ENCODE assay signal across 9 cellular contexts in the genomic region with DNA sequence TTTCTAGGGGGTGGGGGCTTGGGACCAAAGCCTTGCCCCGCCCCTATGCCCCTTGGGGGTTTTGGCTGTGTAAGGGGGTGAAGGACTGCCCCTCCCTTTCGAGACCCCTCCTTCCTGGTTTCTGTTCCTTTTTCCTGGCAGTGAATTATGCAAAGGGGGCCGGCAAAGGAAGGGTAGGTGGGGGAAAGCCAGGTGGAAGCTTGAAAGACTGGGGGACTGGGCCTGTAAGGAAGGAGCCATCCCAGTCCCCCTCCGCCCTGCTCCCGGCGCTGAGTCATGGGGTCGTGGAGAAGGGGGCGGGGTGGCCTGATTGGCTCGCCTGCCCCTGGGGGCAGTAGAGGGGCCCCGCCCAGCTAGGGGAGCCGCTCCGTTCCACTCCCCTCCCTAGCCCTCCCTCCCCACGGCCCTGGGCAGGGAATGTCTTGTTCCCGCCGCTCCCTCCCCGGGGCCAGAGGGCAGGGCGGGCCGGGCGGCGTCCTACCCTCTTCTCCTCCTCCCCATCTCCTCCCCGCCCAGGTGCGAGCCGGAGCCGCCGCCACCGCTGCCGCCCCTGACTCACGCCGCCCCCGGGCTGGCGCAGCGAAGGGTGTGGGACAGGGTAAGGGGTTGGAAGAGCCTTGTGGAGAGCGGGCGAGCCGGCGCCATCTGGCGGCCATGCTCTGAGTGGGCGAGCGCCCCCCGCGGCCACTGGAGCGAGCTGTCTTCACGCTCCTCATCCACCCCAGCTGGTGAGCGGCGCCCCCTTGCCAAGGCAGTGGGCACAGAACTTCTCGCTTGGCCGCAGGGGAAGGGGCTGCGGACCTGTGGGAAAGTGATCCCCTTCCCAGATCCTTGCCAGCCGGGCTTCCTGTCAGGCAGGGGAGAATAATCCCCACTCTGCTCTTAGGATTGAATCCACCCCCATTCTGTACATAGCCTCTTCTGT. TPM values are rescaled to one million over a fixed set of nuclear protein-coding genes. Genes with fewer than 3 reads are reported as not detected.
DNase-seq lines count a peak whose midpoint lies in the region; ATAC-seq and TF ChIP-seq lines count a peak whose summit lies in the region.
"Had no signal": no experiment of that assay in that cellular context is flagged by ENCODE, and none has a peak within 500 bp of the region (broad histone marks: within the 10 kb centered on the region; RNA-seq: fewer than 3 reads in every experiment).

No MANE protein-coding gene starts in this region.

- no TSS peak for BruUV-seq in Panc1 (replicated peaks; lab: Mats Ljungman, UMichigan)

- ATAC-seq in Panc1: peak; percentile 92
- ATAC-seq in naive thymus-derived CD4-positive, alpha-beta T cell: peak; percentile 98
- peak; percentile 95 for ATAC-seq in stimulated activated effector memory CD8-positive, alpha-beta T cell treated with anti-CD3 and anti-CD28 coated beads, Interleukin-12 subunit alpha, Interleukin-12 subunit beta, amount 100 ng/mL, for 72 hours

- CTCF ChIA-PET in CD8-positive, alpha-beta memory T cell (lab: Charles Lee): interaction anchor here (0.6 to 16.7 kb wide), 38 partner anchors 9 to 457 kb away, joined by 3 to 207 read pairs (median 6); a partner anchor contains a TSS
- CTCF ChIA-PET in Panc1 (lab: Charles Lee): interaction anchor here (0.5 to 1.5 kb wide), 12 partner anchors 15 to 204 kb away, joined by 3 to 16 read pairs (median 4); a partner anchor contains a TSS
- CTCF ChIA-PET in naive thymus-derived CD4-positive, alpha-beta T cell (lab: Charles Lee): interaction anchor here (0.6 to 13.9 kb wide), 21 partner anchors 8 to 458 kb away, joined by 3 to 291 read pairs (median 4); a partner anchor contains a TSS

- peak; percentile 100 for TF ChIP-seq CTCF in GM20000 (IDR thresholded peaks at IDR 0.05; ENCODE audit: extremely low read depth, missing control alignments)
- TF ChIP-seq CTCF in Panc1 (IDR thresholded peaks at IDR 0.05): peak; percentile 100

- H3K27me3 Mint-ChIP-seq in CD8-positive, alpha-beta memory T cell: no peaks in the 10 kb centered on the region
- H3K27me3 Mint-ChIP-seq in naive thymus-derived CD4-positive, alpha-beta T cell: no peaks in the 10 kb centered on the region

- H3K27ac Mint-ChIP-seq in CD8-positive, alpha-beta memory T cell: peak overlapping the region in 7 of 8 donors; percentile 50 to 95 (median 72)
- H3K27ac Mint-ChIP-seq in naive thymus-derived CD4-positive, alpha-beta T cell: peak overlapping the region; percentile 38 to 98 (median 94)
- H3K27ac Mint-ChIP-seq in stimulated activated effector memory CD8-positive, alpha-beta T cell treated with anti-CD3 and anti-CD28 coated beads, Interleukin-12 subunit alpha, Interleukin-12 subunit beta, amount 100 ng/mL, for 72 hours: peak overlapping the region; percentile 78

- no peaks in the 10 kb centered on the region for H3K9me3 Mint-ChIP-seq in CD8-positive, alpha-beta memory T cell
- peaks cover 0 to 3% (median 0%) of the 10 kb centered on the region in 11 donors for H3K9me3 Mint-ChIP-seq in naive thymus-derived CD4-positive, alpha-beta T cell
- H3K9me3 Mint-ChIP-seq in stimulated activated effector memory CD8-positive, alpha-beta T cell treated with anti-CD3 and anti-CD28 coated beads, Interleukin-12 subunit alpha, Interleukin-12 subunit beta, amount 100 ng/mL, for 72 hours: no peaks in the 10 kb centered on the region

- peak overlapping the region; percentile 47 for H3K9ac ChIP-seq in HUES6 (ENCODE audit: low read length)

- POLR2A ChIA-PET in CD8-positive, alpha-beta memory T cell (lab: Charles Lee): interaction anchor here (0.5 to 1.9 kb wide), 7 partner anchors 14 to 65 kb away, joined by 3 to 7 read pairs (median 4); a partner anchor contains a TSS
- POLR2A ChIA-PET in Panc1 (lab: Charles Lee): interaction anchor here (0.6 kb wide), 1 partner anchor 15 kb away, joined by 11 read pairs; no protein-coding TSS in a partner anchor
- POLR2A ChIA-PET in naive thymus-derived CD4-positive, alpha-beta T cell (lab: Charles Lee): interaction anchor here (0.8 to 13.8 kb wide), 15 partner anchors 16 to 458 kb away, joined by 3 to 270 read pairs (median 6); a partner anchor contains a TSS

- peak; percentile 82 to 91 (median 84) for DNase-seq in CD8-positive, alpha-beta memory T cell
- peak; percentile 89 for DNase-seq in GM20000 (ENCODE audit: low spot score)
- DNase-seq in Panc1 (ENCODE audit: low read depth, low spot score): no peak
- DNase-seq in activated T-helper 1 cell treated with Interleukin-2 at 50 U/mL for 16 hours (ENCODE audit: low read depth): peak; percentile 86
- DNase-seq in fibroblast of gingiva (ENCODE audit: low read depth): peak; percentile 85
- DNase-seq in naive thymus-derived CD4-positive, alpha-beta T cell: peak; percentile 85 to 93 (median 89)
- DNase-seq in stimulated activated effector memory CD8-positive, alpha-beta T cell treated with anti-CD3 and anti-CD28 coated beads, Interleukin-12 subunit alpha, Interleukin-12 subunit beta, amount 100 ng/mL, for 72 hours (ENCODE audit: low spot score in 2 of 2): peak; percentile 81 to 93

- peaks cover 0 to 13% (median 0%) of the 10 kb centered on the region in 3 donors for H3K36me3 Mint-ChIP-seq in CD8-positive, alpha-beta memory T cell
- H3K36me3 Mint-ChIP-seq in naive thymus-derived CD4-positive, alpha-beta T cell: peaks cover 0 to 33% (median 4%) of the 10 kb centered on the region in 5 donors
- H3K36me3 Mint-ChIP-seq in stimulated activated effector memory CD8-positive, alpha-beta T cell treated with anti-CD3 and anti-CD28 coated beads, Interleukin-12 subunit alpha, Interleukin-12 subunit beta, amount 100 ng/mL, for 72 hours: peaks cover 64% of the 10 kb centered on the region

- H3K27me3 ChIP-seq in CD8-positive, alpha-beta memory T cell (ENCODE audit: insufficient read depth, low read length, poor library complexity, severe bottlenecking): no peaks in the 10 kb centered on the region
- H3K27me3 ChIP-seq in HUES6 (ENCODE audit: control insufficient read depth, insufficient read depth, low read length): no peaks in the 10 kb centered on the region
- H3K27me3 ChIP-seq in Panc1 (ENCODE audit: control insufficient read depth, insufficient read depth, low read length): no peaks in the 10 kb centered on the region
- no peaks in the 10 kb centered on the region for H3K27me3 ChIP-seq in naive thymus-derived CD4-positive, alpha-beta T cell (ENCODE audit: control insufficient read depth in 2 of 2, insufficient read depth in 2 of 2, low read length in 2 of 2)

- in situ Hi-C loops in Panc1 (cut with HindIII; ENCODE audit: low pct_unique_long_range_greater_than_20kb, low sequenced_read_pairs): no loop called here

- peak overlapping the region; percentile 57 for H3K27ac ChIP-seq in CD8-positive, alpha-beta memory T cell (ENCODE audit: low read depth, low read length)
- peak overlapping the region; percentile 75; the same call in 1 of the 2 replicates for H3K27ac ChIP-seq in HUES6 (ENCODE audit: low read depth, low read length)
- H3K27ac ChIP-seq in Panc1 (ENCODE audit: low read length): peak overlapping the region; percentile 78
- H3K27ac ChIP-seq in naive thymus-derived CD4-positive, alpha-beta T cell (ENCODE audit: low read depth, low read length): peak overlapping the region; percentile 83

- H3K36me3 ChIP-seq in CD8-positive, alpha-beta memory T cell (ENCODE audit: insufficient read depth, low read length): peaks cover 12% of the 10 kb centered on the region
- H3K36me3 ChIP-seq in HUES6 (ENCODE audit: control insufficient read depth, insufficient read depth, low read length): peaks cover 27% of the 10 kb centered on the region
- 0 out of 2 replicates have a peak, but pooled peaks cover 7% of the 10 kb centered on the region for H3K36me3 ChIP-seq in Panc1 (ENCODE audit: control insufficient read depth, insufficient read depth, low read length)
- H3K36me3 ChIP-seq in naive thymus-derived CD4-positive, alpha-beta T cell (ENCODE audit: control insufficient read depth in 2 of 3, insufficient read depth in 3 of 3, low read length in 3 of 3): peaks cover 0 to 26% (median 0%) of the 10 kb centered on the region in 3 experiments

- intact Hi-C loops in Panc1 (cut with micrococcal nuclease; ENCODE audit: unreplicated experiment): no loop called here
- intact Hi-C loops in naive thymus-derived CD4-positive, alpha-beta T cell (cut with micrococcal nuclease): loop anchor here (1.0 to 5.0 kb wide), 16 partner anchors 11 to 538 kb away; a partner anchor contains a TSS

- no peak overlapping the region for H3K4me3 ChIP-seq in CD8-positive, alpha-beta memory T cell (ENCODE audit: low read length)
- H3K4me3 ChIP-seq in HUES6 (ENCODE audit: low read depth, low read length) (peak overlapping the region; percentile 62), Panc1 (ENCODE audit: low read depth in 2 of 2, low read length in 2 of 2) (peak overlapping the region; percentile 32 to 38)
- H3K4me3 ChIP-seq in naive thymus-derived CD4-positive, alpha-beta T cell (ENCODE audit: low read length): peak overlapping the region; percentile 50

- H3K4me3 Mint-ChIP-seq in CD8-positive, alpha-beta memory T cell: peak overlapping the region; percentile 37 to 68 (median 57)
- peak overlapping the region; percentile 51 to 84 (median 70) for H3K4me3 Mint-ChIP-seq in naive thymus-derived CD4-positive, alpha-beta T cell
- peak overlapping the region; percentile 52 for H3K4me3 Mint-ChIP-seq in stimulated activated effector memory CD8-positive, alpha-beta T cell treated with anti-CD3 and anti-CD28 coated beads, Interleukin-12 subunit alpha, Interleukin-12 subunit beta, amount 100 ng/mL, for 72 hours

- peaks cover 42 to 53% (median 52%) of the 10 kb centered on the region in 3 donors for H3K4me1 Mint-ChIP-seq in CD8-positive, alpha-beta memory T cell
- H3K4me1 Mint-ChIP-seq in naive thymus-derived CD4-positive, alpha-beta T cell: peaks cover 38 to 83% (median 71%) of the 10 kb centered on the region in 7 donors
- H3K4me1 Mint-ChIP-seq in stimulated activated effector memory CD8-positive, alpha-beta T cell treated with anti-CD3 and anti-CD28 coated beads, Interleukin-12 subunit alpha, Interleukin-12 subunit beta, amount 100 ng/mL, for 72 hours: peaks cover 54% of the 10 kb centered on the region

- no peaks in the 10 kb centered on the region for H3K9me3 ChIP-seq in CD8-positive, alpha-beta memory T cell (ENCODE audit: low read length)
- H3K9me3 ChIP-seq in HUES6 (ENCODE audit: control insufficient read depth, insufficient read depth, low read depth, low read length): no peaks in the 10 kb centered on the region
- no peaks in the 10 kb centered on the region for H3K9me3 ChIP-seq in Panc1 (ENCODE audit: control insufficient read depth, insufficient read depth, low read depth, low read length)
- no peaks in the 10 kb centered on the region for H3K9me3 ChIP-seq in naive thymus-derived CD4-positive, alpha-beta T cell (ENCODE audit: control insufficient read depth in 2 of 3, low read length in 3 of 3)

- peaks cover 63% of the 10 kb centered on the region for H3K4me1 ChIP-seq in CD8-positive, alpha-beta memory T cell (ENCODE audit: insufficient read depth, low read length)
- peaks cover 22% of the 10 kb centered on the region for H3K4me1 ChIP-seq in HUES6 (ENCODE audit: control insufficient read depth, insufficient read depth, low read length)
- H3K4me1 ChIP-seq in Panc1 (ENCODE audit: control insufficient read depth, insufficient read depth, low read length): peaks cover 31% of the 10 kb centered on the region
- H3K4me1 ChIP-seq in naive thymus-derived CD4-positive, alpha-beta T cell (ENCODE audit: control insufficient read depth in 2 of 2, insufficient read depth in 2 of 2, low read length in 2 of 2): peaks cover 38 to 65% of the 10 kb centered on the region in 2 donors

RNA-seq across cellular contexts. Expression of a gene that starts 14.7 kb away (rescaled TPM):
- total RNA-seq in CD8-positive, alpha-beta memory T cell: 10 to 100 TPM; 33.2 to 34.7 TPM
- polyA plus RNA-seq in CD8-positive, alpha-beta memory T cell: 3.3 TPM
- total RNA-seq in Panc1 (2021; ENCODE audit: unreplicated experiment): 55.8 TPM
- 51.5 TPM for polyA plus RNA-seq in Panc1 (2012; ENCODE audit: insufficient read length)
- 100 to 1,000 TPM in 1 of 5 experiments, 10 to 100 TPM in 4; 42.7 to 139 (median 61.0) TPM for total RNA-seq in naive thymus-derived CD4-positive, alpha-beta T cell
- polyA plus RNA-seq in naive thymus-derived CD4-positive, alpha-beta T cell: 1 to 10 TPM; 3.0 to 6.7 TPM

RNA-seq across cellular contexts. Expression of a gene that starts 16.3 kb away (rescaled TPM):
- total RNA-seq in CD8-positive, alpha-beta memory T cell: under 1 TPM; 0.09 to 0.16 TPM
- polyA plus RNA-seq in CD8-positive, alpha-beta memory T cell: not detected
- 0.13 TPM for total RNA-seq in Panc1 (2021; ENCODE audit: unreplicated experiment)
- polyA plus RNA-seq in Panc1 (2012; ENCODE audit: insufficient read length): not detected
- total RNA-seq in naive thymus-derived CD4-positive, alpha-beta T cell: 1 to 10 TPM in 4 of 5 experiments, under 1 TPM in 1; 0.22 to 3.3 (median 2.4) TPM
- not detected for polyA plus RNA-seq in naive thymus-derived CD4-positive, alpha-beta T cell

RNA-seq across cellular contexts. Expression of a gene that starts 16.3 kb away (rescaled TPM):
- not detected for total RNA-seq in CD8-positive, alpha-beta memory T cell
- not detected for polyA plus RNA-seq in CD8-positive, alpha-beta memory T cell
- total RNA-seq in Panc1 (2021; ENCODE audit: unreplicated experiment): not detected
- not detected for polyA plus RNA-seq in Panc1 (2012; ENCODE audit: insufficient read length)
- total RNA-seq in naive thymus-derived CD4-positive, alpha-beta T cell: under 1 TPM in 3 of 5 experiments, not detected in 2; 0.19 to 0.78 (median 0.42) TPM
- polyA plus RNA-seq in naive thymus-derived CD4-positive, alpha-beta T cell: not detected
- total RNA-seq: glomerular endothelial cell had no signal

RNA-seq across cellular contexts. Expression of a gene that starts 23.9 kb away (rescaled TPM):
- total RNA-seq in CD8-positive, alpha-beta memory T cell: under 1 TPM; 0.62 to 0.72 TPM
- not detected for polyA plus RNA-seq in CD8-positive, alpha-beta memory T cell
- 0.67 TPM for total RNA-seq in Panc1 (2021; ENCODE audit: unreplicated experiment)
- not detected for polyA plus RNA-seq in Panc1 (2012; ENCODE audit: insufficient read length)
- 1 to 10 TPM in 3 of 5 experiments, not detected in 2; 1.4 to 3.2 (median 2.6) TPM for total RNA-seq in naive thymus-derived CD4-positive, alpha-beta T cell
- polyA plus RNA-seq in naive thymus-derived CD4-positive, alpha-beta T cell: not detected
- total RNA-seq: glomerular endothelial cell had no signal

RNA-seq across cellular contexts. Expression of a gene that starts 33.8 kb away (rescaled TPM):
- 10 to 100 TPM; 34.5 to 36.9 TPM for total RNA-seq in CD8-positive, alpha-beta memory T cell
- 15.3 TPM for polyA plus RNA-seq in CD8-positive, alpha-beta memory T cell
- total RNA-seq in Panc1 (2021; ENCODE audit: unreplicated experiment): 41.7 TPM
- polyA plus RNA-seq in Panc1 (2012; ENCODE audit: insufficient read length): 45.7 TPM
- total RNA-seq in naive thymus-derived CD4-positive, alpha-beta T cell: 10 to 100 TPM; 16.9 to 53.7 (median 28.8) TPM
- 1 to 10 TPM; 5.8 to 8.5 TPM for polyA plus RNA-seq in naive thymus-derived CD4-positive, alpha-beta T cell
